9 cellular contexts compared by ENCODE assay signal in genomic region chr13:76245216-76245615, GRCh38.
"Had no signal": no experiment of that assay in that cellular context is flagged by ENCODE, and none has a peak within 500 bp of the region (broad histone marks: within the 10 kb centered on the region; RNA-seq: fewer than 3 reads in every experiment).

No MANE protein-coding gene starts in this region.

- H3K4me3 Mint-ChIP-seq: HFFc6, IgD-negative memory B cell had no signal

- H3K27ac ChIP-seq: GM23248, HL-60 had no signal

- H2AFZ ChIP-seq: GM23248 had no signal

- H3K27me3 Mint-ChIP-seq: IgD-negative memory B cell had no signal

- H3K9me3 ChIP-seq: HAP-1 had no signal

- H3K27ac Mint-ChIP-seq: HFFc6, IgD-negative memory B cell had no signal

- H3K36me3 ChIP-seq: HAP-1 had no signal

- ATAC-seq: HCT116, HepG2 had no signal

- H3K4me1 ChIP-seq: HAP-1 had no signal

- H3K9ac ChIP-seq: GM23248 had no signal

- DNase-seq: GM23248, GOT3, H7, HFFc6 had no signal

- H3K4me1 Mint-ChIP-seq: IgD-negative memory B cell had no signal

- H3K4me3 ChIP-seq: GM23248, HAP-1 had no signal

- H3K36me3 Mint-ChIP-seq: IgD-negative memory B cell had no signal
